1 cellular context compared by ENCODE assay signal in genomic region chr17:38658741-38659345, GRCh38.
A peak's percentile ranks its signal among the peaks of the same experiment; 100 is the strongest.
TF ChIP-seq lines count a peak whose summit lies in the region.

No MANE protein-coding gene starts in this region.

TF ChIP-seq in HepG2, 621 proteins besides CTCF, POLR2A, EP300 and RAD21 (continued from another document):
- TF ChIP-seq ZBTB33 (CRISPR knock-in tag; IDR thresholded peaks at IDR 0.05): peak; percentile 23; the same call in 1 of the 2 replicates
- TF ChIP-seq RXRA (CRISPR knock-in tag; IDR thresholded peaks at IDR 0.05): peak; percentile 28; the same call in 1 of the 2 replicates
- no peak for TF ChIP-seq ZBTB40 (IDR thresholded peaks at IDR 0.05)
- 0 out of 2 replicates have a peak, but pooled peaks have one; percentile 26 for TF ChIP-seq ZBTB40 (CRISPR knock-in tag; IDR thresholded peaks at IDR 0.05)
- peak; percentile 59 for TF ChIP-seq ZNF781 (CRISPR knock-in tag; IDR thresholded peaks at IDR 0.05; ENCODE audit: borderline replicate concordance, not compliant biosample characterization)
- no peak for TF ChIP-seq ESRRA (CRISPR knock-in tag; IDR thresholded peaks at IDR 0.05; ENCODE audit: low read depth)
- peak; percentile 48; the same call in 1 of the 2 replicates for TF ChIP-seq NFKB2 (CRISPR knock-in tag; IDR thresholded peaks at IDR 0.05; ENCODE audit: borderline replicate concordance)
- TF ChIP-seq ZNF788 (CRISPR knock-in tag; IDR thresholded peaks at IDR 0.05; ENCODE audit: borderline replicate concordance): 0 out of 2 replicates have a peak, but pooled peaks have one; percentile 29
- TF ChIP-seq ZNF883 (CRISPR knock-in tag; IDR thresholded peaks at IDR 0.05; ENCODE audit: not compliant biosample characterization): peak; percentile 26
- 0 out of 2 replicates have a peak, but pooled peaks have one; percentile 5 for TF ChIP-seq ERF (CRISPR knock-in tag; IDR thresholded peaks at IDR 0.05)
- peak; percentile 33 for TF ChIP-seq AGO1 (IDR thresholded peaks at IDR 0.05; ENCODE audit: low read depth, low read length, poor library complexity, severe bottlenecking)
- TF ChIP-seq ZSCAN29 (CRISPR knock-in tag; conservative IDR thresholded peaks at IDR 0.05): peak; percentile 73; the same call in 1 of the 2 replicates
- peak; percentile 55 for TF ChIP-seq HNRNPH1 (optimal IDR thresholded peaks at IDR 0.05; ENCODE audit: low read depth, low read length)
- 0 out of 2 replicates have a peak, but pooled peaks have one; percentile 18 for TF ChIP-seq ZNF34 (CRISPR knock-in tag; IDR thresholded peaks at IDR 0.05; ENCODE audit: borderline replicate concordance)
- peak; percentile 32; the same call in 1 of the 2 replicates for TF ChIP-seq RBFOX2 (IDR thresholded peaks at IDR 0.05; ENCODE audit: low read depth, low read length)
- 0 out of 2 replicates have a peak, but pooled peaks have one; percentile 68 for TF ChIP-seq ZNF598 (CRISPR knock-in tag; IDR thresholded peaks at IDR 0.05; ENCODE audit: borderline replicate concordance)
- peak; percentile 73 for TF ChIP-seq ZNF18 (CRISPR knock-in tag; IDR thresholded peaks at IDR 0.05; ENCODE audit: insufficient replicate concordance)
- 0 out of 2 replicates have a peak, but pooled peaks have one; percentile 59 for TF ChIP-seq ZNF230 (CRISPR knock-in tag; IDR thresholded peaks at IDR 0.05)
- TF ChIP-seq LCORL (IDR thresholded peaks at IDR 0.05): no peak
- TF ChIP-seq LCORL (CRISPR knock-in tag; IDR thresholded peaks at IDR 0.05): 0 out of 2 replicates have a peak, but pooled peaks have one; percentile 32
- 0 out of 2 replicates have a peak, but pooled peaks have one; percentile 27 for TF ChIP-seq ZNF574 (CRISPR knock-in tag; IDR thresholded peaks at IDR 0.05)
- TF ChIP-seq ZNF292 (CRISPR knock-in tag; IDR thresholded peaks at IDR 0.05; ENCODE audit: borderline replicate concordance, low read depth): peak; percentile 53; the same call in 1 of the 2 replicates
- TF ChIP-seq ZNF552 (CRISPR knock-in tag; IDR thresholded peaks at IDR 0.05; ENCODE audit: borderline replicate concordance): no peak; the same call in 1 of the 2 replicates
- 0 out of 2 replicates have a peak, but pooled peaks have one; percentile 21 for TF ChIP-seq ZFY (CRISPR knock-in tag; IDR thresholded peaks at IDR 0.05)
- TF ChIP-seq JUN (CRISPR knock-in tag; IDR thresholded peaks at IDR 0.05): 0 out of 2 replicates have a peak, but pooled peaks have one; percentile 29
- TF ChIP-seq ZNF572 (CRISPR knock-in tag; IDR thresholded peaks at IDR 0.05): 0 out of 2 replicates have a peak, but pooled peaks have one; percentile 10
- no peak for TF ChIP-seq MAZ (IDR thresholded peaks at IDR 0.05; ENCODE audit: borderline replicate concordance, low read depth, low read length)
- TF ChIP-seq MAZ (CRISPR knock-in tag; IDR thresholded peaks at IDR 0.05; ENCODE audit: low read depth): 0 out of 2 replicates have a peak, but pooled peaks have one; percentile 43
- 0 out of 2 replicates have a peak, but pooled peaks have one; percentile 27 for TF ChIP-seq KLF12 (CRISPR knock-in tag; IDR thresholded peaks at IDR 0.05; ENCODE audit: borderline replicate concordance)
- peak; percentile 47; the same call in 1 of the 2 replicates for TF ChIP-seq ZNF160 (CRISPR knock-in tag; IDR thresholded peaks at IDR 0.05)
- TF ChIP-seq PAX8 (CRISPR knock-in tag; IDR thresholded peaks at IDR 0.05; ENCODE audit: borderline replicate concordance): 0 out of 2 replicates have a peak, but pooled peaks have one; percentile 51
- no peak for TF ChIP-seq ZFP82 (CRISPR knock-in tag; IDR thresholded peaks at IDR 0.05; ENCODE audit: borderline replicate concordance)
TF ChIP-seq in HepG2: peak in this region for 60.
